ENCODE assay signal across 10 cellular contexts in the genomic region with DNA sequence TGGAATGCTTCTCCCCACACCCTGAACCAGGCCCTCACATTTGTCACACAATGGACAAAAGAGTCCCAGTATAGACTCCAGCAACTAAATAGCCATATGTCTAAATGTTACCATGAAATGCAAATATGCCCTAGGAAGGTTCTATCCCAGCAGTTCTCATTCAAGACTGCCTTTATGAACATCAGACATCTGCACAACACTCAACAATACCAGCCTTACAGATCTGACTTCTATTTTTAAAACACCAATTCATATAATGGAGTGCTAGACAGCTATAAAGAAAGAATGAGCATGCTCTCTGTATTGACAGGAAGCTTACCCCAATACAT. TPM values are rescaled to one million over a fixed set of nuclear protein-coding genes. Genes with fewer than 3 reads are reported as not detected.
DNase-seq lines count a peak whose midpoint lies in the region; ATAC-seq, FAIRE-seq and TF ChIP-seq lines count a peak whose summit lies in the region.
"Had no signal": no experiment of that assay in that cellular context is flagged by ENCODE, and none has a peak within 500 bp of the region (broad histone marks: within the 10 kb centered on the region; RNA-seq: fewer than 3 reads in every experiment).

No MANE protein-coding gene starts in this region.

- no peaks in the 10 kb centered on the region for H3K27me3 ChIP-seq in endocrine pancreas (ENCODE audit: control insufficient read depth, insufficient read depth, low read length)
- H3K27me3 ChIP-seq in pancreas: no peaks in the 10 kb centered on the region
- no peaks in the 10 kb centered on the region for H3K27me3 ChIP-seq in aorta (ENCODE audit: control insufficient read depth in 1 of 2, insufficient read depth in 2 of 2, low read length in 1 of 2)

- no peaks in the 10 kb centered on the region for H3K9me3 ChIP-seq in endocrine pancreas (ENCODE audit: control insufficient read depth, low read length)
- H3K9me3 ChIP-seq in pancreas: no peaks in the 10 kb centered on the region
- H3K9me3 ChIP-seq in aorta (ENCODE audit: control insufficient read depth, low read length): no peaks in the 10 kb centered on the region

- H3K4me3 ChIP-seq in endocrine pancreas (ENCODE audit: control insufficient read depth, insufficient read depth, low read length) (peak overlapping the region; percentile 22), pancreas (no peak overlapping the region), aorta (ENCODE audit: low read length in 2 of 2) (no peak overlapping the region)

- no peaks in the 10 kb centered on the region for H3K36me3 Mint-ChIP-seq in natural killer cell treated with Interleukin-12 subunit alpha and Interleukin-12 subunit beta and Interleukin-15 and Interleukin-18, amount 100 ng/mL, for 72 hours
- no peaks in the 10 kb centered on the region for H3K36me3 Mint-ChIP-seq in natural killer cell

- H3K4me1 Mint-ChIP-seq in natural killer cell treated with Interleukin-12 subunit alpha and Interleukin-12 subunit beta and Interleukin-15 and Interleukin-18, amount 100 ng/mL, for 72 hours (ENCODE audit: low read depth in 2 of 2): peaks cover 10 to 12% of the 10 kb centered on the region in 2 donors
- H3K4me1 Mint-ChIP-seq in natural killer cell: peaks cover 8 to 11% of the 10 kb centered on the region in 2 donors

- peaks cover 13 to 36% of the 10 kb centered on the region in 2 donors for H3K27me3 Mint-ChIP-seq in natural killer cell treated with Interleukin-12 subunit alpha and Interleukin-12 subunit beta and Interleukin-15 and Interleukin-18, amount 100 ng/mL, for 72 hours
- H3K27me3 Mint-ChIP-seq in natural killer cell (ENCODE audit: low read depth in 2 of 2): peaks cover 24 to 41% of the 10 kb centered on the region in 2 donors

- peaks cover 4% of the 10 kb centered on the region for H3K4me1 ChIP-seq in endocrine pancreas (ENCODE audit: control insufficient read depth, insufficient read depth, low read length)
- H3K4me1 ChIP-seq in pancreas: peaks cover 0 to 18% (median 0%) of the 10 kb centered on the region in 3 donors
- peaks cover 13 to 17% of the 10 kb centered on the region in 2 donors for H3K4me1 ChIP-seq in aorta (ENCODE audit: control insufficient read depth in 1 of 2, insufficient read depth in 2 of 2, low read length in 2 of 2)

- no peak for DNase-seq in natural killer cell treated with Interleukin-12 subunit alpha and Interleukin-12 subunit beta and Interleukin-15 and Interleukin-18, amount 100 ng/mL, for 72 hours (ENCODE audit: low spot score)
- DNase-seq in natural killer cell (no peak), pancreas (no peak), aorta (no peak), urothelium cell line (ENCODE audit: low spot score) (no peak)
- no peak for DNase-seq in activated CD8-positive, alpha-beta memory T cell treated with anti-CD3 and anti-CD28 coated beads for 24 hours
- DNase-seq: activated CD4-positive, CD25-positive, alpha-beta regulatory T cell had no signal

- H3K9me3 Mint-ChIP-seq in natural killer cell treated with Interleukin-12 subunit alpha and Interleukin-12 subunit beta and Interleukin-15 and Interleukin-18, amount 100 ng/mL, for 72 hours: no peaks in the 10 kb centered on the region
- H3K9me3 Mint-ChIP-seq in natural killer cell: no peaks in the 10 kb centered on the region

- no peak for FAIRE-seq in pancreas (lab: Jason Lieb, UNC)
- no peak for FAIRE-seq in urothelium cell line (lab: Jason Lieb, UNC)
- FAIRE-seq: bronchial epithelial cell had no signal

- intact Hi-C loops in natural killer cell (cut with micrococcal nuclease) (no loop called here), pancreas (cut with DNase I) (no loop called here), aorta (cut with DNase I) (loop anchor here in 1 of 2 donors (5.0 kb wide), 1 partner anchor 47 kb away; no protein-coding TSS in a partner anchor)

- no peaks in the 10 kb centered on the region for H3K36me3 ChIP-seq in endocrine pancreas (ENCODE audit: control insufficient read depth, insufficient read depth, low read length)
- H3K36me3 ChIP-seq in pancreas: no peaks in the 10 kb centered on the region
- no peaks in the 10 kb centered on the region for H3K36me3 ChIP-seq in aorta (ENCODE audit: control insufficient read depth in 1 of 2, insufficient read depth in 2 of 2, low read length in 1 of 2)

- ATAC-seq in natural killer cell treated with Interleukin-12 subunit alpha and Interleukin-12 subunit beta and Interleukin-15 and Interleukin-18, amount 100 ng/mL, for 72 hours: no peak
- ATAC-seq in natural killer cell (no peak), pancreas (no peak), aorta (ENCODE audit: low FRiP score) (no peak), HG02852 (IDR thresholded peaks at IDR 0.05; ENCODE audit: unreplicated experiment) (no peak)

- no peak overlapping the region for H3K9ac ChIP-seq in endocrine pancreas (ENCODE audit: control insufficient read depth, insufficient read depth, low read length)

- TF ChIP-seq CTCF in natural killer cell (IDR thresholded peaks at IDR 0.05) (no peak), pancreas (IDR thresholded peaks at IDR 0.05) (no peak)

- peak overlapping the region; percentile 4 for H3K4me3 Mint-ChIP-seq in natural killer cell treated with Interleukin-12 subunit alpha and Interleukin-12 subunit beta and Interleukin-15 and Interleukin-18, amount 100 ng/mL, for 72 hours
- no peak overlapping the region for H3K4me3 Mint-ChIP-seq in natural killer cell

- H3K27ac Mint-ChIP-seq in natural killer cell treated with Interleukin-12 subunit alpha and Interleukin-12 subunit beta and Interleukin-15 and Interleukin-18, amount 100 ng/mL, for 72 hours: peak overlapping the region in 1 of 2 donors; percentile 2
- no peak overlapping the region for H3K27ac Mint-ChIP-seq in natural killer cell

- H3K27ac ChIP-seq in pancreas (peak overlapping the region in 3 of 4 donors; percentile 34 to 71 (median 60)), aorta (ENCODE audit: low read depth in 1 of 2, low read length in 2 of 2) (peak overlapping the region; percentile 72 to 89)

RNA-seq across cellular contexts. Expression of gene ITGB5, which starts 7.8 kb away (rescaled TPM):
- total RNA-seq in natural killer cell treated with Interleukin-12 subunit alpha and Interleukin-12 subunit beta and Interleukin-15 and Interleukin-18, amount 100 ng/mL, for 72 hours: under 1 TPM in 1 of 2 donors, not detected in 1; 0.17 TPM
- total RNA-seq in natural killer cell (1 to 10 TPM; 1.0 to 8.4 (median 5.4) TPM), pancreas (10 to 100 TPM; 18.9 to 69.9 (median 27.2) TPM), aorta (100 to 1,000 TPM; 332 to 369 TPM)
- polyA plus RNA-seq in pancreas (10 to 100 TPM in 1 of 2 donors, 1 to 10 TPM in 1; 9.5 to 15.1 TPM), aorta (100 to 1,000 TPM; 101 to 251 TPM)

RNA-seq across cellular contexts. Expression of gene MUC13, which starts 55.2 kb away (rescaled TPM):
- under 1 TPM in 1 of 2 donors, not detected in 1; 0.84 TPM for total RNA-seq in natural killer cell treated with Interleukin-12 subunit alpha and Interleukin-12 subunit beta and Interleukin-15 and Interleukin-18, amount 100 ng/mL, for 72 hours
- 1 to 10 TPM in 1 of 3 donors, under 1 TPM in 2; 0.16 to 2.1 (median 0.63) TPM for total RNA-seq in natural killer cell
- total RNA-seq in pancreas: 1 to 10 TPM; 1.2 to 9.9 (median 3.5) TPM
- 1 to 10 TPM; 2.8 to 8.2 TPM for polyA plus RNA-seq in pancreas
- total RNA-seq in aorta: under 1 TPM in 1 of 2 donors, not detected in 1; 0.18 TPM
- polyA plus RNA-seq in aorta: 10 to 100 TPM in 1 of 2 donors, under 1 TPM in 1; 0.54 to 16.5 TPM
- total RNA-seq: bronchial epithelial cell had no signal

Comparison
In these comparisons a context has a peak if more than half of its experiments do, and no peak if none do; other contexts are left out.
1. RNA of gene ITGB5, which starts 7.8 kb away (total RNA-seq): 332 to 369 TPM in aorta; 18.9 to 69.9 TPM in pancreas, 1.0 to 8.4 TPM in natural killer cell and 0.17 TPM in natural killer cell treated with Interleukin-12 subunit alpha and Interleukin-12 subunit beta and Interleukin-15 and Interleukin-18, amount 100 ng/mL, for 72 hours; every median in the first group is over 4 times any median in the second.